Comparison of ENCODE assay signal across 1 cellular context in genomic region chr5:179697993-179698934, GRCh38.
TF ChIP-seq lines count a peak whose summit lies in the region.

No MANE protein-coding gene starts in this region.

TF ChIP-seq in WTC11, 78 proteins besides CTCF, POLR2A, EP300 and RAD21 (continued from another document):
- peak; percentile 88 for TF ChIP-seq E2F5 (CRISPR knock-in tag; IDR thresholded peaks at IDR 0.05)
- no peak for TF ChIP-seq ZNF138 (CRISPR knock-in tag; conservative IDR thresholded peaks at IDR 0.05)
- 0 out of 2 replicates have a peak, but pooled peaks have one; percentile 10 for TF ChIP-seq ZNF232 (CRISPR knock-in tag; IDR thresholded peaks at IDR 0.05)
- no peak for TF ChIP-seq SOX15 (CRISPR knock-in tag; IDR thresholded peaks at IDR 0.05)
- no peak for TF ChIP-seq AFF4 (CRISPR knock-in tag; IDR thresholded peaks at IDR 0.05; ENCODE audit: borderline replicate concordance)
- 0 out of 2 replicates have a peak, but pooled peaks have one; percentile 16 for TF ChIP-seq ZBTB43 (CRISPR knock-in tag; IDR thresholded peaks at IDR 0.05)
- no peak for TF ChIP-seq NR3C1 (CRISPR knock-in tag; conservative IDR thresholded peaks at IDR 0.05; ENCODE audit: low read depth)
- peak; percentile 94 for TF ChIP-seq ARID4B (CRISPR knock-in tag; IDR thresholded peaks at IDR 0.05; ENCODE audit: borderline replicate concordance)
- no peak for TF ChIP-seq STAT6 (CRISPR knock-in tag; conservative IDR thresholded peaks at IDR 0.05; ENCODE audit: low read depth)
- peak; percentile 86 for TF ChIP-seq TEAD1 (CRISPR knock-in tag; IDR thresholded peaks at IDR 0.05)
- TF ChIP-seq ATF1 (CRISPR knock-in tag; IDR thresholded peaks at IDR 0.05), result no peak
- TF ChIP-seq CREM (CRISPR knock-in tag; IDR thresholded peaks at IDR 0.05), result no peak
- no peak; the same call in 1 of the 2 replicates for TF ChIP-seq TEAD4 (CRISPR knock-in tag; IDR thresholded peaks at IDR 0.05)
- TF ChIP-seq ZNF416 (CRISPR knock-in tag; IDR thresholded peaks at IDR 0.05), result 0 out of 2 replicates have a peak, but pooled peaks have one; percentile 12
- no peak for TF ChIP-seq ZNF671 (CRISPR knock-in tag; IDR thresholded peaks at IDR 0.05)
- TF ChIP-seq NFYB (CRISPR knock-in tag; conservative IDR thresholded peaks at IDR 0.05; ENCODE audit: low read depth), result peak; percentile 99
- peak; percentile 85; the same call in 1 of the 2 replicates for TF ChIP-seq NFE2L1 (CRISPR knock-in tag; IDR thresholded peaks at IDR 0.05)
- no peak for TF ChIP-seq ZNF121 (CRISPR knock-in tag; IDR thresholded peaks at IDR 0.05)
- peak; percentile 39; the same call in 1 of the 2 replicates for TF ChIP-seq FOXP1 (CRISPR knock-in tag; IDR thresholded peaks at IDR 0.05; ENCODE audit: borderline replicate concordance)
- no peak for TF ChIP-seq OVOL2 (CRISPR knock-in tag; IDR thresholded peaks at IDR 0.05; ENCODE audit: borderline replicate concordance)
- TF ChIP-seq FOXK1 (CRISPR knock-in tag; IDR thresholded peaks at IDR 0.05), result peak; percentile 46; the same call in 1 of the 2 replicates
- TF ChIP-seq NR1H2 (CRISPR knock-in tag; IDR thresholded peaks at IDR 0.05), result no peak
- peak; percentile 15; the same call in 1 of the 2 replicates for TF ChIP-seq ZNF219 (CRISPR knock-in tag; IDR thresholded peaks at IDR 0.05; ENCODE audit: borderline replicate concordance)
- TF ChIP-seq GABPB1 (CRISPR knock-in tag; IDR thresholded peaks at IDR 0.05), result peak; percentile 71
- TF ChIP-seq JAZF1 (CRISPR knock-in tag; IDR thresholded peaks at IDR 0.05), result no peak
- no peak for TF ChIP-seq ZNF317 (CRISPR knock-in tag; IDR thresholded peaks at IDR 0.05; ENCODE audit: borderline replicate concordance, low read depth)
- peak; percentile 85; the same call in 1 of the 2 replicates for TF ChIP-seq HMGXB4 (CRISPR knock-in tag; IDR thresholded peaks at IDR 0.05)
- TF ChIP-seq CREB1 (CRISPR knock-in tag; IDR thresholded peaks at IDR 0.05), result no peak
- TF ChIP-seq SMAD3 (CRISPR knock-in tag; IDR thresholded peaks at IDR 0.05; ENCODE audit: borderline replicate concordance), result no peak
- no peak for TF ChIP-seq CBFB (CRISPR knock-in tag; IDR thresholded peaks at IDR 0.05; ENCODE audit: low read depth)
- peak; percentile 99 for TF ChIP-seq SP1 (CRISPR knock-in tag; conservative IDR thresholded peaks at IDR 0.05)
- no peak for TF ChIP-seq ELF4 (CRISPR knock-in tag; IDR thresholded peaks at IDR 0.05; ENCODE audit: low read depth)
- TF ChIP-seq SMAD4 (CRISPR knock-in tag; IDR thresholded peaks at IDR 0.05), result 0 out of 2 replicates have a peak, but pooled peaks have one; percentile 50
- no peak for TF ChIP-seq USF2 (CRISPR knock-in tag; IDR thresholded peaks at IDR 0.05)
